ENCODE assay signal across 15 cellular contexts in genomic region chr3:10935028-10935427, GRCh38. TPM values are rescaled to one million over a fixed set of nuclear protein-coding genes. Genes with fewer than 3 reads are reported as not detected.
"Had no signal": no experiment of that assay in that cellular context is flagged by ENCODE, and none has a peak within 500 bp of the region (broad histone marks: within the 10 kb centered on the region; RNA-seq: fewer than 3 reads in every experiment).

No MANE protein-coding gene starts in this region.

- H3K27me3 ChIP-seq: uterus had no signal

- DNase-seq: activated CD4-positive, alpha-beta memory T cell treated with anti-CD3 and anti-CD28 coated beads, Interleukin-2, amount 10 ng/mL, durations not matched to agents 7 days and 5 days; activated CD4-positive, alpha-beta T cell treated with anti-CD3 and anti-CD28 coated beads for 36 hours; activated T-cell treated with anti-CD3 and anti-CD28 coated beads, Interleukin-2, amount 50 U/mL, for 24 hours; effector memory CD4-positive, alpha-beta T cell; foreskin melanocyte; nephron progenitor cell; uterus; WERI-Rb-1 had no signal

- H3K27me3 Mint-ChIP-seq: activated CD4-positive, alpha-beta memory T cell treated with anti-CD3 and anti-CD28 coated beads, Interleukin-2, amount 10 ng/mL, durations not matched to agents 7 days and 5 days; activated CD4-positive, alpha-beta T cell treated with anti-CD3 and anti-CD28 coated beads for 36 hours had no signal

- H3K4me1 ChIP-seq: uterus had no signal

- H3K4me3 Mint-ChIP-seq: activated CD4-positive, alpha-beta memory T cell treated with anti-CD3 and anti-CD28 coated beads, Interleukin-2, amount 10 ng/mL, durations not matched to agents 7 days and 5 days; activated CD4-positive, alpha-beta T cell treated with anti-CD3 and anti-CD28 coated beads for 36 hours; activated T-cell treated with anti-CD3 and anti-CD28 coated beads, Interleukin-2, amount 50 U/mL, for 24 hours; brain; central memory CD8-positive, alpha-beta T cell; dendritic cell treated with granulocyte-macrophage colony-stimulating factor and Interleukin-4, amounts not matched to agents 40 ng/mL and 50 ng/mL, for 4 days; nephron progenitor cell; stimulated activated effector memory CD8-positive, alpha-beta T cell treated with anti-CD3 and anti-CD28 coated beads, Interleukin-12 subunit alpha, Interleukin-12 subunit beta, amount 100 ng/mL, for 72 hours; T-helper 1 cell treated with Interleukin-12 subunit alpha and Interleukin-12 subunit beta and Interleukin-4 antibody, amounts not matched to agents 30 μg/mL and 1 μg/mL, for 36 hours had no signal

- H3K9me3 Mint-ChIP-seq: activated CD4-positive, alpha-beta memory T cell treated with anti-CD3 and anti-CD28 coated beads, Interleukin-2, amount 10 ng/mL, durations not matched to agents 7 days and 5 days; activated naive CD4-positive, alpha-beta T cell treated with anti-CD3 and anti-CD28 coated beads, Interleukin-2, amount 50 U/mL, for 72 hours; activated T-cell treated with anti-CD3 and anti-CD28 coated beads, Interleukin-2, amount 50 U/mL, for 24 hours; brain; central memory CD8-positive, alpha-beta T cell; dendritic cell treated with granulocyte-macrophage colony-stimulating factor and Interleukin-4, amounts not matched to agents 40 ng/mL and 50 ng/mL, for 4 days; nephron progenitor cell; stimulated activated effector memory CD8-positive, alpha-beta T cell treated with anti-CD3 and anti-CD28 coated beads, Interleukin-12 subunit alpha, Interleukin-12 subunit beta, amount 100 ng/mL, for 72 hours; T-helper 1 cell treated with Interleukin-12 subunit alpha and Interleukin-12 subunit beta and Interleukin-4 antibody, amounts not matched to agents 30 μg/mL and 1 μg/mL, for 36 hours had no signal

- H3K9me3 ChIP-seq: uterus had no signal

- H3K27ac ChIP-seq: uterus, WERI-Rb-1 had no signal

- H3K4me1 Mint-ChIP-seq: activated CD4-positive, alpha-beta memory T cell treated with anti-CD3 and anti-CD28 coated beads, Interleukin-2, amount 10 ng/mL, durations not matched to agents 7 days and 5 days; activated CD4-positive, alpha-beta T cell treated with anti-CD3 and anti-CD28 coated beads for 36 hours; central memory CD8-positive, alpha-beta T cell; nephron progenitor cell; stimulated activated effector memory CD8-positive, alpha-beta T cell treated with anti-CD3 and anti-CD28 coated beads, Interleukin-12 subunit alpha, Interleukin-12 subunit beta, amount 100 ng/mL, for 72 hours had no signal

- H3K36me3 Mint-ChIP-seq: activated naive CD4-positive, alpha-beta T cell treated with anti-CD3 and anti-CD28 coated beads, Interleukin-2, amount 50 U/mL, for 72 hours; brain; stimulated activated effector memory CD8-positive, alpha-beta T cell treated with anti-CD3 and anti-CD28 coated beads, Interleukin-12 subunit alpha, Interleukin-12 subunit beta, amount 100 ng/mL, for 72 hours had no signal

- ATAC-seq: activated CD4-positive, alpha-beta T cell treated with anti-CD3 and anti-CD28 coated beads for 36 hours; activated naive CD4-positive, alpha-beta T cell treated with anti-CD3 and anti-CD28 coated beads, Interleukin-2, amount 50 U/mL, for 72 hours; stimulated activated effector memory CD8-positive, alpha-beta T cell treated with anti-CD3 and anti-CD28 coated beads, Interleukin-12 subunit alpha, Interleukin-12 subunit beta, amount 100 ng/mL, for 72 hours had no signal

- H3K27ac Mint-ChIP-seq: activated CD4-positive, alpha-beta memory T cell treated with anti-CD3 and anti-CD28 coated beads, Interleukin-2, amount 10 ng/mL, durations not matched to agents 7 days and 5 days; activated CD4-positive, alpha-beta T cell treated with anti-CD3 and anti-CD28 coated beads for 36 hours; activated naive CD4-positive, alpha-beta T cell treated with anti-CD3 and anti-CD28 coated beads, Interleukin-2, amount 50 U/mL, for 72 hours; activated T-cell treated with anti-CD3 and anti-CD28 coated beads, Interleukin-2, amount 50 U/mL, for 24 hours; dendritic cell treated with granulocyte-macrophage colony-stimulating factor and Interleukin-4, amounts not matched to agents 40 ng/mL and 50 ng/mL, for 4 days; nephron progenitor cell; stimulated activated effector memory CD8-positive, alpha-beta T cell treated with anti-CD3 and anti-CD28 coated beads, Interleukin-12 subunit alpha, Interleukin-12 subunit beta, amount 100 ng/mL, for 72 hours; T-helper 1 cell treated with Interleukin-12 subunit alpha and Interleukin-12 subunit beta and Interleukin-4 antibody, amounts not matched to agents 30 μg/mL and 1 μg/mL, for 36 hours had no signal

- H3K36me3 ChIP-seq: uterus, WERI-Rb-1 had no signal

- H3K4me3 ChIP-seq: uterus had no signal

RNA-seq across cellular contexts. Expression of gene SLC6A1, which starts 57.5 kb away (rescaled TPM):
- total RNA-seq: activated CD4-positive, alpha-beta memory T cell treated with anti-CD3 and anti-CD28 coated beads, Interleukin-2, amount 10 ng/mL, durations not matched to agents 7 days and 5 days; activated CD4-positive, alpha-beta T cell treated with anti-CD3 and anti-CD28 coated beads for 36 hours; activated naive CD4-positive, alpha-beta T cell treated with anti-CD3 and anti-CD28 coated beads, Interleukin-2, amount 50 U/mL, for 72 hours; fibroblast of lung had no signal
- polyA plus RNA-seq: fibroblast of lung had no signal
